ENCODE assay signal across 1 cellular context in genomic region chr22:20587206-20587958, GRCh38.
TF ChIP-seq lines count a peak whose summit lies in the region.

No MANE protein-coding gene starts in this region.

TF ChIP-seq in K562, 482 proteins besides CTCF, POLR2A, EP300 and RAD21 (continued from another document):
- TF ChIP-seq YY1 (IDR thresholded peaks at IDR 0.05; ENCODE audit: borderline replicate concordance in 1 of 3, control insufficient read depth in 1 of 3, extremely low read depth in 1 of 3, insufficient read depth in 3 of 3, insufficient read length in 1 of 3, insufficient replicate concordance in 2 of 3, low read depth in 1 of 3, low read length in 2 of 3) (peak in 1 of 3 experiments; percentile 22), RFX1 (IDR thresholded peaks at IDR 0.05) (no peak), GABPB2 (CRISPR knock-in tag; conservative IDR thresholded peaks at IDR 0.05) (no peak), TEAD1 (CRISPR knock-in tag; IDR thresholded peaks at IDR 0.05) (0 out of 4 replicates have a peak, but pooled peaks have one; percentile 3 to 47), ZNF511 (CRISPR knock-in tag; IDR thresholded peaks at IDR 0.05) (no peak), NFXL1 (CRISPR knock-in tag; IDR thresholded peaks at IDR 0.05) (no peak), ELF4 (CRISPR knock-in tag; IDR thresholded peaks at IDR 0.05) (no peak), HIVEP1 (CRISPR knock-in tag; IDR thresholded peaks at IDR 0.05) (no peak), TEAD4 (IDR thresholded peaks at IDR 0.05; ENCODE audit: low read length) (no peak), TEAD4 (CRISPR knock-in tag; IDR thresholded peaks at IDR 0.05; ENCODE audit: borderline replicate concordance) (peak; percentile 38; the same call in 1 of the 2 replicates), ZNF561 (CRISPR knock-in tag; conservative IDR thresholded peaks at IDR 0.05) (no peak), NFE2 (IDR thresholded peaks at IDR 0.05; ENCODE audit: low read depth) (no peak), SP1 (CRISPR knock-in tag; IDR thresholded peaks at IDR 0.05) (0 out of 2 replicates have a peak, but pooled peaks have one; percentile 16), CBFB (CRISPR knock-in tag; IDR thresholded peaks at IDR 0.05) (no peak), HSF4 (CRISPR knock-in tag; IDR thresholded peaks at IDR 0.05; ENCODE audit: borderline replicate concordance) (no peak), TBL1XR1 (IDR thresholded peaks at IDR 0.05; ENCODE audit: low read length in 2 of 2) (no peak), TEAD2 (tag; IDR thresholded peaks at IDR 0.05) (no peak), ZNF699 (CRISPR knock-in tag; IDR thresholded peaks at IDR 0.05; ENCODE audit: insufficient replicate concordance) (no peak), RHOXF2B (CRISPR knock-in tag; conservative IDR thresholded peaks at IDR 0.05) (no peak), JUNB (CRISPR knock-in tag; conservative IDR thresholded peaks at IDR 0.05) (no peak), MAFF (IDR thresholded peaks at IDR 0.05; ENCODE audit: low read length) (no peak), ZNF77 (CRISPR knock-in tag; IDR thresholded peaks at IDR 0.05) (no peak)
- TF ChIP-seq, protein P1, sequence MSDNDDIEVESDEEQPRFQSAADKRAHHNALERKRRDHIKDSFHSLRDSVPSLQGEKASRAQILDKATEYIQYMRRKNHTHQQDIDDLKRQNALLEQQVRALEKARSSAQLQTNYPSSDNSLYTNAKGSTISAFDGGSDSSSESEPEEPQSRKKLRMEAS (CRISPR knock-in tag; IDR thresholded peaks at IDR 0.05): 0 out of 2 replicates have a peak, but pooled peaks have one; percentile 8
- TF ChIP-seq, protein P2, sequence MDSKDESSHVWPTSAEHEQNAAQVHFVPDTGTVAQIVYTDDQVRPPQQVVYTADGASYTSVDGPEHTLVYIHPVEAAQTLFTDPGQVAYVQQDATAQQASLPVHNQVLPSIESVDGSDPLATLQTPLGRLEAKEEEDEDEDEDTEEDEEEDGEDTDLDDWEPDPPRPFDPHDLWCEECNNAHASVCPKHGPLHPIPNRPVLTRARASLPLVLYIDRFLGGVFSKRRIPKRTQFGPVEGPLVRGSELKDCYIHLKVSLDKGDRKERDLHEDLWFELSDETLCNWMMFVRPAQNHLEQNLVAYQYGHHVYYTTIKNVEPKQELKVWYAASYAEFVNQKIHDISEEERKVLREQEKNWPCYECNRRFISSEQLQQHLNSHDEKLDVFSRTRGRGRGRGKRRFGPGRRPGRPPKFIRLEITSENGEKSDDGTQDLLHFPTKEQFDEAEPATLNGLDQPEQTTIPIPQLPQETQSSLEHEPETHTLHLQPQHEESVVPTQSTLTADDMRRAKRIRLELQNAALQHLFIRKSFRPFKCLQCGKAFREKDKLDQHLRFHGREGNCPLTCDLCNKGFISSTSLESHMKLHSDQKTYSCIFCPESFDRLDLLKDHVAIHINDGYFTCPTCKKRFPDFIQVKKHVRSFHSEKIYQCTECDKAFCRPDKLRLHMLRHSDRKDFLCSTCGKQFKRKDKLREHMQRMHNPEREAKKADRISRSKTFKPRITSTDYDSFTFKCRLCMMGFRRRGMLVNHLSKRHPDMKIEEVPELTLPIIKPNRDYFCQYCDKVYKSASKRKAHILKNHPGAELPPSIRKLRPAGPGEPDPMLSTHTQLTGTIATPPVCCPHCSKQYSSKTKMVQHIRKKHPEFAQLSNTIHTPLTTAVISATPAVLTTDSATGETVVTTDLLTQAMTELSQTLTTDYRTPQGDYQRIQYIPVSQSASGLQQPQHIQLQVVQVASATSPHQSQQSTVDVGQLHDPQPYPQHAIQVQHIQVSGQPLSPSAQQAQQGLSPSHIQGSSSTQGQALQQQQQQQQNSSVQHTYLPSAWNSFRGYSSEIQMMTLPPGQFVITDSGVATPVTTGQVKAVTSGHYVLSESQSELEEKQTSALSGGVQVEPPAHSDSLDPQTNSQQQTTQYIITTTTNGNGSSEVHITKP (IDR thresholded peaks at IDR 0.05; ENCODE audit: partially characterized antibody): no peak
- TF ChIP-seq, protein P3, sequence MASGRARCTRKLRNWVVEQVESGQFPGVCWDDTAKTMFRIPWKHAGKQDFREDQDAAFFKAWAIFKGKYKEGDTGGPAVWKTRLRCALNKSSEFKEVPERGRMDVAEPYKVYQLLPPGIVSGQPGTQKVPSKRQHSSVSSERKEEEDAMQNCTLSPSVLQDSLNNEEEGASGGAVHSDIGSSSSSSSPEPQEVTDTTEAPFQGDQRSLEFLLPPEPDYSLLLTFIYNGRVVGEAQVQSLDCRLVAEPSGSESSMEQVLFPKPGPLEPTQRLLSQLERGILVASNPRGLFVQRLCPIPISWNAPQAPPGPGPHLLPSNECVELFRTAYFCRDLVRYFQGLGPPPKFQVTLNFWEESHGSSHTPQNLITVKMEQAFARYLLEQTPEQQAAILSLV (tag; IDR thresholded peaks at IDR 0.05): no peak
- TF ChIP-seq, protein P4, sequence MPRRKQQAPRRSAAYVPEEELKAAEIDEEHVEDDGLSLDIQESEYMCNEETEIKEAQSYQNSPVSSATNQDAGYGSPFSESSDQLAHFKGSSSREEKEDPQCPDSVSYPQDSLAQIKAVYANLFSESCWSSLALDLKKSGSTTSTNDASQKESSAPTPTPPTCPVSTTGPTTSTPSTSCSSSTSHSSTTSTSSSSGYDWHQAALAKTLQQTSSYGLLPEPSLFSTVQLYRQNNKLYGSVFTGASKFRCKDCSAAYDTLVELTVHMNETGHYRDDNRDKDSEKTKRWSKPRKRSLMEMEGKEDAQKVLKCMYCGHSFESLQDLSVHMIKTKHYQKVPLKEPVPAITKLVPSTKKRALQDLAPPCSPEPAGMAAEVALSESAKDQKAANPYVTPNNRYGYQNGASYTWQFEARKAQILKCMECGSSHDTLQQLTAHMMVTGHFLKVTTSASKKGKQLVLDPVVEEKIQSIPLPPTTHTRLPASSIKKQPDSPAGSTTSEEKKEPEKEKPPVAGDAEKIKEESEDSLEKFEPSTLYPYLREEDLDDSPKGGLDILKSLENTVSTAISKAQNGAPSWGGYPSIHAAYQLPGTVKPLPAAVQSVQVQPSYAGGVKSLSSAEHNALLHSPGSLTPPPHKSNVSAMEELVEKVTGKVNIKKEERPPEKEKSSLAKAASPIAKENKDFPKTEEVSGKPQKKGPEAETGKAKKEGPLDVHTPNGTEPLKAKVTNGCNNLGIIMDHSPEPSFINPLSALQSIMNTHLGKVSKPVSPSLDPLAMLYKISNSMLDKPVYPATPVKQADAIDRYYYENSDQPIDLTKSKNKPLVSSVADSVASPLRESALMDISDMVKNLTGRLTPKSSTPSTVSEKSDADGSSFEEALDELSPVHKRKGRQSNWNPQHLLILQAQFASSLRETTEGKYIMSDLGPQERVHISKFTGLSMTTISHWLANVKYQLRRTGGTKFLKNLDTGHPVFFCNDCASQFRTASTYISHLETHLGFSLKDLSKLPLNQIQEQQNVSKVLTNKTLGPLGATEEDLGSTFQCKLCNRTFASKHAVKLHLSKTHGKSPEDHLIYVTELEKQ (CRISPR knock-in tag; IDR thresholded peaks at IDR 0.05): no peak
